9 cellular contexts compared by ENCODE assay signal in the genomic region with DNA sequence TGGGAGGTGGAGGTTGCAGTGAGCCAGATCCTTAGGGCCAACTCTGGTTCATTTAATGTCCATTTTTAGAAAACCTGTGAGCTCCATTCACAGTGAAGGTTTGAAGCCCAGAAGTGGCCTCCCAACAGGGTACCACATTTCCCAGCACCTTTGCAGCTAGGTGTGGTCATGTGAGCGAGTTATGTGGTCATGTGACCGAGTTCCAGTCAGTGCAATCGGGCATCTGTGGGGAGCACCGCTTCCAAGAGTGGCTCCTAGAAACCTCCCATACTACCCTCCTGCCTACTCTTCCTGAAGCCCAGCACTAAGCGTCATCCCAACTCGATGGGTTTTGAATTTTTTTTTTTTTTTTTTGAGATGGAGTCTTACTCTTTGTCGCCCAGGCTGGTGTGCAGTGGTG. TPM values are rescaled to one million over a fixed set of nuclear protein-coding genes. Genes with fewer than 3 reads are reported as not detected.
DNase-seq lines count a peak whose midpoint lies in the region; TF ChIP-seq lines count a peak whose summit lies in the region.
"Had no signal": no experiment of that assay in that cellular context is flagged by ENCODE, and none has a peak within 500 bp of the region (broad histone marks: within the 10 kb centered on the region; RNA-seq: fewer than 3 reads in every experiment).

No MANE protein-coding gene starts in this region.

- CTCF ChIA-PET in OCI-LY7 (lab: Charles Lee; ENCODE audit: unreplicated experiment): interaction anchor here (0.8 kb wide), 1 partner anchor 28 kb away, joined by 4 read pairs; no protein-coding TSS in a partner anchor

- H2AFZ ChIP-seq in OCI-LY7 (ENCODE audit: low read length): peak overlapping the region; percentile 91; the same call in 1 of the 2 replicates

- no peaks in the 10 kb centered on the region for H3K79me2 ChIP-seq in OCI-LY7 (ENCODE audit: insufficient read depth, low read depth, low read length)

- POLR2A ChIA-PET in OCI-LY7 (lab: Charles Lee): interaction anchor here (0.7 to 1.2 kb wide), 3 partner anchors 11 to 148 kb away, joined by 3 to 4 read pairs (median 3); no protein-coding TSS in a partner anchor

- H3K4me2 ChIP-seq in OCI-LY7 (ENCODE audit: low read length): peak overlapping the region; percentile 91

- BruUV-seq in OCI-LY7 (replicated peaks; lab: Mats Ljungman, UMichigan): no TSS peak

- H3K9me2 ChIP-seq in OCI-LY7 (ENCODE audit: insufficient read depth, low read length): no peaks in the 10 kb centered on the region

- H3K27ac ChIP-seq in OCI-LY7 (ENCODE audit: low read depth, low read length, poor library complexity, severe bottlenecking) (no peak overlapping the region), epithelial cell of prostate (peak overlapping the region; percentile 82), skin epidermis (peak overlapping the region in 17 of 21 experiments; percentile 76 to 95 (median 90))

- H3K36me3 ChIP-seq in OCI-LY7 (ENCODE audit: insufficient read depth, low read length): peaks cover 17% of the 10 kb centered on the region

- H3K4me3 ChIP-seq in OCI-LY7 (ENCODE audit: low read depth, low read length, poor library complexity, severe bottlenecking): no peak overlapping the region
- H3K4me3 ChIP-seq in skin epidermis: peak overlapping the region in 1 of 7 experiments; percentile 58

- intact Hi-C loops in OCI-LY7 (cut with micrococcal nuclease; ENCODE audit: unreplicated experiment): no loop called here

- H4K20me1 ChIP-seq in OCI-LY7 (ENCODE audit: insufficient read depth, low read length): no peaks in the 10 kb centered on the region

- peaks cover 20% of the 10 kb centered on the region for H3K4me1 ChIP-seq in OCI-LY7 (ENCODE audit: insufficient read depth, low read length, poor library complexity, severe bottlenecking)

- TF ChIP-seq CTCF in OCI-LY7 (conservative IDR thresholded peaks at IDR 0.05; ENCODE audit: low read length): no peak

- H3K9me3 ChIP-seq in OCI-LY7 (ENCODE audit: low read length): no peaks in the 10 kb centered on the region

- DNase-seq in DMS53 (lab: John Stamatoyannopoulos, UW) (peak; percentile 47), DMS53 treated with DMSO at 0.1 percent for 48 hours (lab: John Stamatoyannopoulos, UW; ENCODE audit: unreplicated experiment) (no peak), OCI-LY7 (ENCODE audit: low spot score) (peak; percentile 22), epithelial cell of prostate (ENCODE audit: low read depth, low spot score) (no peak), GDM1 (lab: John Stamatoyannopoulos, UW) (no peak), NCI-H345 (lab: John Stamatoyannopoulos, UW) (no peak), SW 1271 (lab: John Stamatoyannopoulos, UW) (no peak)
- DNase-seq: 8988T had no signal

RNA-seq across cellular contexts. Expression of a gene that starts 0.7 kb away (rescaled TPM):
- 0.98 and 2.0 TPM in 2 replicates for total RNA-seq in OCI-LY7 (2014; rRNA removed; shearing (Covaris generic))
- total RNA-seq in OCI-LY7 (2022): 1.1 and 1.4 TPM in 2 replicates

RNA-seq across cellular contexts. Expression of a gene that starts 58.9 kb away (rescaled TPM):
- 279 and 291 TPM in 2 replicates for total RNA-seq in OCI-LY7 (2014; rRNA removed; shearing (Covaris generic))
- total RNA-seq in OCI-LY7 (2022): 172 and 219 TPM in 2 replicates

RNA-seq across cellular contexts. Expression of a gene that starts 59.2 kb away (rescaled TPM):
- total RNA-seq in OCI-LY7 (2014; rRNA removed; shearing (Covaris generic)): 3.2 and 4.5 TPM in 2 replicates
- total RNA-seq in OCI-LY7 (2022): 10.5 and 12.0 TPM in 2 replicates

Comparison
In these comparisons a context has a peak if more than half of its experiments do, and no peak if none do; other contexts are left out.
1. DNase-seq: peak in DMS53 (single experiment) and OCI-LY7 (single experiment); none in DMS53 treated with DMSO at 0.1 percent for 48 hours (single experiment), epithelial cell of prostate (single experiment), GDM1 (single experiment), NCI-H345 (single experiment) and SW 1271 (0 of 2).